ENCODE assay signal across 22 cellular contexts in genomic region chr1:116496898-116497297, GRCh38.
DNase-seq lines count a peak whose midpoint lies in the region; ATAC-seq and TF ChIP-seq lines count a peak whose summit lies in the region.
"Had no signal": no experiment of that assay in that cellular context is flagged by ENCODE, and none has a peak within 500 bp of the region (broad histone marks: within the 10 kb centered on the region; RNA-seq: fewer than 3 reads in every experiment).

No MANE protein-coding gene starts in this region.

- H3K27me3 Mint-ChIP-seq in CD14-positive monocyte (ENCODE audit: low read depth in 3 of 3) = peaks cover 0 to 2% (median 0%) of the 10 kb centered on the region in 3 donors
- no peaks in the 10 kb centered on the region for H3K27me3 Mint-ChIP-seq in chondrocyte (ENCODE audit: low read depth)
- no peaks in the 10 kb centered on the region for H3K27me3 Mint-ChIP-seq in neural crest cell (ENCODE audit: low read depth)
- H3K27me3 Mint-ChIP-seq: activated naive CD8-positive, alpha-beta T cell; IgD-negative memory B cell had no signal

- no peak overlapping the region; the same call in 1 of the 2 replicates for H4K5ac ChIP-seq in IMR-90 (ENCODE audit: low read depth, low read length)

- no peak for TF ChIP-seq CTCF in CD14-positive monocyte (IDR thresholded peaks at IDR 0.05)
- TF ChIP-seq CTCF in IMR-90 (conservative IDR thresholded peaks at IDR 0.05; ENCODE audit: low read depth, low read length) = no peak
- no peak for TF ChIP-seq CTCF in chondrocyte (IDR thresholded peaks at IDR 0.05)
- no peak for TF ChIP-seq CTCF in neural crest cell (conservative IDR thresholded peaks at IDR 0.05)

- no peak overlapping the region for H3K4me3 ChIP-seq in IMR-90 (ENCODE audit: insufficient read depth, low read depth, low read length)
- H3K4me3 ChIP-seq: hepatocyte, mucosa of descending colon, ovary, SJSA1, thyroid gland had no signal

- H3K4me3 Mint-ChIP-seq in CD14-positive monocyte (peak overlapping the region; percentile 20 to 67), chondrocyte (ENCODE audit: unreplicated experiment) (no peak overlapping the region), neural crest cell (peak overlapping the region; percentile 58)
- H3K4me3 Mint-ChIP-seq: activated naive CD8-positive, alpha-beta T cell; activated T-cell treated with anti-CD3 and anti-CD28 coated beads, Interleukin-2, amount 50 U/mL, for 4 hours; IgD-negative memory B cell had no signal

- H3K14ac ChIP-seq in IMR-90 (replicated peaks; ENCODE audit: low read depth, low read length) = no peak overlapping the region; the same call in 1 of the 2 replicates

- in situ Hi-C loops in IMR-90 (cut with MboI; ENCODE audit: low sequenced_read_pairs) = loop anchor here (10.0 kb wide), 2 partner anchors 362 to 692 kb away; no protein-coding TSS in a partner anchor

- H3K9ac ChIP-seq in IMR-90 (ENCODE audit: low read depth, low read length) = no peak overlapping the region

- TF ChIP-seq POLR2A in IMR-90 (IDR thresholded peaks at IDR 0.05; ENCODE audit: low read depth, low read length) = no peak

- no peak overlapping the region for H2BK120ac ChIP-seq in IMR-90 (ENCODE audit: low read depth, low read length)

- no peak overlapping the region for H3K18ac ChIP-seq in IMR-90 (ENCODE audit: low read depth, low read length)

- H4K8ac ChIP-seq in IMR-90 (ENCODE audit: low read depth in 2 of 2, low read length in 2 of 2) = no peak overlapping the region

- DNase-seq in CD14-positive monocyte (ENCODE audit: low spot score) = no peak
- no peak for DNase-seq in IMR-90
- DNase-seq in chondrocyte (ENCODE audit: low spot score) = no peak
- DNase-seq in neural crest cell (ENCODE audit: low read depth, low spot score) = no peak
- no peak for DNase-seq in DMS53 treated with DMSO at 0.1 percent for 48 hours (lab: John Stamatoyannopoulos, UW; ENCODE audit: unreplicated experiment)
- DNase-seq in caudate nucleus (lab: John Stamatoyannopoulos, UW) = no peak
- DNase-seq in RPMI8226 = no peak
- no peak for DNase-seq in HCEC 1CT
- DNase-seq: activated CD4-positive, alpha-beta T cell treated with anti-CD3 and anti-CD28 coated beads, Interleukin-2, amount 50 U/mL, for 4 hours; activated T-cell treated with anti-CD3 and anti-CD28 coated beads, Interleukin-2, amount 50 U/mL, for 4 hours; DMS53; mucosa of descending colon; NCI-H1092 treated with DMSO at 0.1 percent for 48 hours; NCI-H2107; ovary; stimulated activated CD4-positive, alpha-beta T cell treated with anti-CD3 and anti-CD28 coated beads, Interleukin-4, amount 100 ng/mL, for 4 hours; stimulated activated CD8-positive, alpha-beta memory T cell treated with anti-CD3 and anti-CD28 coated beads, Interleukin-4, amount 100 ng/mL, for 48 hours; thyroid gland had no signal

- H3K9me3 Mint-ChIP-seq in CD14-positive monocyte (peaks cover 0 to 3% (median 0%) of the 10 kb centered on the region in 7 donors), chondrocyte (ENCODE audit: low read depth) (no peaks in the 10 kb centered on the region), neural crest cell (no peaks in the 10 kb centered on the region)
- H3K9me3 Mint-ChIP-seq: activated T-cell treated with anti-CD3 and anti-CD28 coated beads, Interleukin-2, amount 50 U/mL, for 4 hours; IgD-negative memory B cell had no signal

- H3K4ac ChIP-seq in IMR-90 (ENCODE audit: low read depth, low read length) = no peak overlapping the region; the same call in 1 of the 2 replicates

- no peaks in the 10 kb centered on the region for H3K79me1 ChIP-seq in IMR-90 (ENCODE audit: low read depth in 1 of 2, low read length in 2 of 2)

- H2BK20ac ChIP-seq in IMR-90 (ENCODE audit: low read depth, low read length) = no peak overlapping the region

- intact Hi-C loops in CD14-positive monocyte (cut with micrococcal nuclease) (loop anchor here (5.0 to 10.0 kb wide), 2 partner anchors 122 to 355 kb away; partner anchors contain the start of gene ATP1A1 (in 1 of the 2)), IMR-90 (cut with micrococcal nuclease) (no loop called here)

- H3K27ac Mint-ChIP-seq in CD14-positive monocyte (peak overlapping the region; percentile 80 to 95 (median 89)), chondrocyte (ENCODE audit: unreplicated experiment) (peak overlapping the region; percentile 73), neural crest cell (ENCODE audit: unreplicated experiment) (no peak overlapping the region)
- H3K27ac Mint-ChIP-seq: activated naive CD8-positive, alpha-beta T cell had no signal

- CTCF ChIA-PET in IMR-90 (lab: Yijun Ruan, JAX) = interaction anchor here (1.4 to 3.3 kb wide), 2 partner anchors 11 to 358 kb away, joined by 8 to 54 read pairs; no protein-coding TSS in a partner anchor

- no peak overlapping the region for H2AK5ac ChIP-seq in IMR-90 (ENCODE audit: low read depth, low read length)

- WGBS in IMR-90 (ENCODE audit: extremely low coverage in 2 of 2, insufficient read length in 1 of 2), 2 experiments = no CpG with 5 or more reads among the region's 2 CpGs

- peak overlapping the region; percentile 26 for H2AK9ac ChIP-seq in IMR-90 (replicated peaks; ENCODE audit: low read depth, low read length, poor library complexity)

- no peaks in the 10 kb centered on the region for H3K9me1 ChIP-seq in IMR-90 (ENCODE audit: insufficient read depth, low read length)

- no peaks in the 10 kb centered on the region for H4K20me1 ChIP-seq in IMR-90 (ENCODE audit: insufficient read depth, low read length)

- no peak overlapping the region for H3K27ac ChIP-seq in IMR-90 (ENCODE audit: insufficient read depth, low read length)
- no peak overlapping the region for H3K27ac ChIP-seq in caudate nucleus (ENCODE audit: low read depth, low read length)
- H3K27ac ChIP-seq: ovary, SJSA1, thyroid gland had no signal

- H3K36me3 Mint-ChIP-seq in CD14-positive monocyte = peaks cover 15 to 33% of the 10 kb centered on the region in 2 donors
- H3K36me3 Mint-ChIP-seq in chondrocyte (ENCODE audit: low read depth) = no peaks in the 10 kb centered on the region
- H3K36me3 Mint-ChIP-seq in neural crest cell (ENCODE audit: low read depth) = no peaks in the 10 kb centered on the region
- H3K36me3 Mint-ChIP-seq: activated naive CD8-positive, alpha-beta T cell had no signal

- H3K4me1 Mint-ChIP-seq in CD14-positive monocyte = peaks cover 58% of the 10 kb centered on the region
- peaks cover 67% of the 10 kb centered on the region for H3K4me1 Mint-ChIP-seq in chondrocyte (ENCODE audit: low read depth)
- peaks cover 43% of the 10 kb centered on the region for H3K4me1 Mint-ChIP-seq in neural crest cell

- H2BK5ac ChIP-seq in IMR-90 (ENCODE audit: low read depth, low read length, poor library complexity, severe bottlenecking) = no peak overlapping the region

- H2AFZ ChIP-seq in IMR-90 (replicated peaks; ENCODE audit: low read length, poor library complexity) = peak overlapping the region; percentile 44
- H2AFZ ChIP-seq: hepatocyte had no signal

- no peak overlapping the region for H3K23ac ChIP-seq in IMR-90 (ENCODE audit: low read depth, low read length)

- no peak for TF ChIP-seq RAD21 in IMR-90 (IDR thresholded peaks at IDR 0.05; ENCODE audit: low read length)

- no peak overlapping the region for H3K4me2 ChIP-seq in IMR-90 (ENCODE audit: low read depth, low read length)
- H3K4me2 ChIP-seq: hepatocyte had no signal

- no TSS peak for BruUV-seq in IMR-90 (replicated peaks; lab: Mats Ljungman, UMichigan)

- no peaks in the 10 kb centered on the region for H3K36me3 ChIP-seq in IMR-90 (ENCODE audit: control insufficient read depth, insufficient read depth, low read length)
- H3K36me3 ChIP-seq: ovary, SJSA1, thyroid gland had no signal

- ATAC-seq in IMR-90 (ENCODE audit: low read depth) = no peak
- ATAC-seq: activated T-cell treated with anti-CD3 and anti-CD28 coated beads, Interleukin-2, amount 50 U/mL, for 4 hours; mucosa of descending colon had no signal

- POLR2A ChIA-PET in IMR-90 (lab: Charles Lee; ENCODE audit: unreplicated experiment) = no interaction called here

- H4K91ac ChIP-seq in IMR-90 (ENCODE audit: insufficient read depth, low read depth, low read length) = no peak overlapping the region

- dilution Hi-C loops in IMR-90 (cut with HindIII; ENCODE audit: low sequenced_read_pairs, unreplicated experiment) = no loop called here

- no peaks in the 10 kb centered on the region for H3K9me3 ChIP-seq in IMR-90 (ENCODE audit: control insufficient read depth, insufficient read depth, low read length)
- H3K9me3 ChIP-seq: mucosa of descending colon, ovary, SJSA1, thyroid gland had no signal

- H3K27me3 ChIP-seq in IMR-90 (ENCODE audit: control insufficient read depth, insufficient read depth, low read length) = no peaks in the 10 kb centered on the region
- H3K27me3 ChIP-seq: hepatocyte, ovary, SJSA1, thyroid gland had no signal

- H3K56ac ChIP-seq in IMR-90 (ENCODE audit: extremely low read depth, insufficient read depth, low read length) = no peak overlapping the region

- H2BK15ac ChIP-seq in IMR-90 (ENCODE audit: low read depth, low read length) = no peak overlapping the region

- peaks cover 15% of the 10 kb centered on the region for H3K4me1 ChIP-seq in IMR-90 (ENCODE audit: control insufficient read depth, insufficient read depth, low read length)
- H3K4me1 ChIP-seq: thyroid gland had no signal

TF ChIP-seq in IMR-90, 13 proteins besides CTCF, POLR2A, EP300 and RAD21:
- no peak for TF ChIP-seq SMC3 (IDR thresholded peaks at IDR 0.05; ENCODE audit: low read depth, low read length)
TF ChIP-seq in IMR-90: peak in this region for 0.
